Comparison of ENCODE assay signal across 17 cellular contexts in the genomic region with DNA sequence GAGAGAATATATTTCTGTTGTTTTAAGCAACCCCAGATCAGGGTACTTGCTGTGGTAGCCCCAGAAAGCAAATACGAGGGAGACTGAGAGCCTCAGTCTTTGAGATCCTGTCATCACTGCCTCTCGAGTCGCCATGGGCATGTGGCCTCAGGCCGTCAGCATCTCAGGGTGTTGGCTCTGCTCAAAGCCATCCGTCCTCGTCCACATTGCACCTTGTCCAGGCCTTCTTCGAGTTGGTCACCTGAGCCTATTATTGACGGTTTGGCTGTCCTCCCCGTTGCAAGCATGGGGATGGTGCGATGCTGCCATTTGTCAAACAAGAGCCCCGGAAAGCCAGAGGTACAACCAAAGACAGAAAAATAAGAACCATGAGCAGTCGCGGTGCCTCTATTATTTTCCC.
DNase-seq lines count a peak whose midpoint lies in the region; ATAC-seq and TF ChIP-seq lines count a peak whose summit lies in the region.
"Had no signal": no experiment of that assay in that cellular context is flagged by ENCODE, and none has a peak within 500 bp of the region (broad histone marks: within the 10 kb centered on the region; RNA-seq: fewer than 3 reads in every experiment).

No MANE protein-coding gene starts in this region.

- no peak overlapping the region for H3K14ac ChIP-seq in IMR-90 (replicated peaks; ENCODE audit: low read depth, low read length)

- H3K4me1 ChIP-seq in IMR-90 (ENCODE audit: control insufficient read depth, insufficient read depth, low read length) (peaks cover 8% of the 10 kb centered on the region; the same call in 1 of the 2 replicates), tibial artery (peaks cover 0 to 8% (median 0%) of the 10 kb centered on the region in 4 donors)

- no peak overlapping the region for H4K8ac ChIP-seq in IMR-90 (ENCODE audit: low read depth in 2 of 2, low read length in 2 of 2)

- ATAC-seq in IMR-90 (ENCODE audit: low read depth) (no peak), HG02610 (IDR thresholded peaks at IDR 0.05; ENCODE audit: unreplicated experiment) (no peak), HG02885 (IDR thresholded peaks at IDR 0.05; ENCODE audit: poor library complexity, unreplicated experiment) (no peak)

- peak overlapping the region; percentile 67 for H2AFZ ChIP-seq in IMR-90 (replicated peaks; ENCODE audit: low read length, poor library complexity)
- H2AFZ ChIP-seq: GM23248 had no signal

- H3K4ac ChIP-seq in IMR-90 (ENCODE audit: low read depth, low read length), result no peak overlapping the region

- no peaks in the 10 kb centered on the region for H4K20me1 ChIP-seq in IMR-90 (ENCODE audit: insufficient read depth, low read length)

- H3K4me1 Mint-ChIP-seq in nephron progenitor cell, result peaks cover 61% of the 10 kb centered on the region

- CTCF ChIA-PET in IMR-90 (lab: Yijun Ruan, JAX), result no interaction called here

- TF ChIP-seq RAD21 in IMR-90 (IDR thresholded peaks at IDR 0.05; ENCODE audit: low read length), result no peak

- TF ChIP-seq CTCF in IMR-90 (conservative IDR thresholded peaks at IDR 0.05; ENCODE audit: low read depth, low read length), result no peak
- TF ChIP-seq CTCF in nephron progenitor cell (IDR thresholded peaks at IDR 0.05), result no peak
- no peak for TF ChIP-seq CTCF in tibial artery (IDR thresholded peaks at IDR 0.05)

- TF ChIP-seq POLR2A in IMR-90 (IDR thresholded peaks at IDR 0.05; ENCODE audit: low read depth, low read length) (no peak), erythroblast (IDR thresholded peaks at IDR 0.05; ENCODE audit: low read length) (no peak)

- peaks cover 8% of the 10 kb centered on the region for H3K9me3 Mint-ChIP-seq in nephron progenitor cell
- H3K9me3 Mint-ChIP-seq: CD4-positive, alpha-beta memory T cell had no signal

- 84% methylated on average over 13 of the region's 13 CpGs; no CpG with 5 or more reads in 1 of the 2 experiments for WGBS in IMR-90 (ENCODE audit: extremely low coverage in 2 of 2, insufficient read length in 1 of 2), 2 experiments

- no peak overlapping the region for H3K4me3 ChIP-seq in IMR-90 (ENCODE audit: insufficient read depth, low read depth, low read length)
- H3K4me3 ChIP-seq in tibial artery, result no peak overlapping the region
- H3K4me3 ChIP-seq: GM23248 had no signal

- H3K4me2 ChIP-seq in IMR-90 (ENCODE audit: low read depth, low read length), result no peak overlapping the region

- no peaks in the 10 kb centered on the region for H3K79me1 ChIP-seq in IMR-90 (ENCODE audit: low read depth in 1 of 2, low read length in 2 of 2)

- peak overlapping the region; percentile 75 for H3K27ac Mint-ChIP-seq in nephron progenitor cell
- H3K27ac Mint-ChIP-seq: CD4-positive, alpha-beta memory T cell had no signal

- no peak overlapping the region for H3K56ac ChIP-seq in IMR-90 (ENCODE audit: extremely low read depth, insufficient read depth, low read length)

- no TSS peak for BruUV-seq in IMR-90 (replicated peaks; lab: Mats Ljungman, UMichigan)

- peaks cover 43% of the 10 kb centered on the region for H3K27me3 ChIP-seq in IMR-90 (ENCODE audit: control insufficient read depth, insufficient read depth, low read length)
- H3K27me3 ChIP-seq in tibial artery, result peaks cover 0 to 67% of the 10 kb centered on the region in 2 donors

- POLR2A ChIA-PET in IMR-90 (lab: Charles Lee; ENCODE audit: unreplicated experiment), result no interaction called here

- no peak overlapping the region for H2BK5ac ChIP-seq in IMR-90 (ENCODE audit: low read depth, low read length, poor library complexity, severe bottlenecking)

- no peak overlapping the region for H3K9ac ChIP-seq in IMR-90 (ENCODE audit: low read depth, low read length)
- H3K9ac ChIP-seq: GM23248 had no signal

- H3K4me3 Mint-ChIP-seq in nephron progenitor cell, result no peak overlapping the region
- H3K4me3 Mint-ChIP-seq: CD4-positive, alpha-beta memory T cell had no signal

- H3K36me3 ChIP-seq in IMR-90 (ENCODE audit: control insufficient read depth, insufficient read depth, low read length), result no peaks in the 10 kb centered on the region
- no peaks in the 10 kb centered on the region for H3K36me3 ChIP-seq in tibial artery

- H2AK9ac ChIP-seq in IMR-90 (replicated peaks; ENCODE audit: low read depth, low read length, poor library complexity), result peak overlapping the region; percentile 65

- intact Hi-C loops in IMR-90 (cut with micrococcal nuclease), result no loop called here
- intact Hi-C loops in tibial artery (cut with DNase I; ENCODE audit: low total_unique reads), result no loop called here

- no peak overlapping the region for H2AK5ac ChIP-seq in IMR-90 (ENCODE audit: low read depth, low read length)

- no peak overlapping the region for H3K23ac ChIP-seq in IMR-90 (ENCODE audit: low read depth, low read length)

- dilution Hi-C loops in IMR-90 (cut with HindIII; ENCODE audit: low sequenced_read_pairs, unreplicated experiment), result no loop called here

- no peak overlapping the region for H2BK120ac ChIP-seq in IMR-90 (ENCODE audit: low read depth, low read length)

- H3K36me3 Mint-ChIP-seq in nephron progenitor cell (ENCODE audit: low read depth), result no peaks in the 10 kb centered on the region
- H3K36me3 Mint-ChIP-seq: CD4-positive, alpha-beta memory T cell had no signal

- H3K27ac ChIP-seq in IMR-90 (ENCODE audit: insufficient read depth, low read length) (no peak overlapping the region), tibial artery (no peak overlapping the region)
- H3K27ac ChIP-seq: GM23248 had no signal

- H2BK15ac ChIP-seq in IMR-90 (ENCODE audit: low read depth, low read length), result no peak overlapping the region

- DNase-seq in IMR-90, result no peak
- peak; percentile 35 for DNase-seq in islet precursor cell
- no peak for DNase-seq in nephron progenitor cell
- peak; percentile 11 to 23 for DNase-seq in tibial artery
- no peak for DNase-seq in nucleus accumbens (lab: John Stamatoyannopoulos, UW)
- no peak for DNase-seq in erythroblast (lab: John Stamatoyannopoulos, UW)
- DNase-seq: C1 segment of cervical spinal cord; Calu3; CD4-positive, alpha-beta memory T cell; COR-L47; DMS153; DND-41; GM23248; H7; HCEC 1CT had no signal

- H3K9me3 ChIP-seq in IMR-90 (ENCODE audit: control insufficient read depth, insufficient read depth, low read length) (peaks cover 4% of the 10 kb centered on the region; the same call in 1 of the 2 replicates), tibial artery (no peaks in the 10 kb centered on the region)

- H3K18ac ChIP-seq in IMR-90 (ENCODE audit: low read depth, low read length), result no peak overlapping the region

- in situ Hi-C loops in IMR-90 (cut with MboI; ENCODE audit: low sequenced_read_pairs), result no loop called here

- H3K27me3 Mint-ChIP-seq in nephron progenitor cell (ENCODE audit: low read depth, poor library complexity), result peaks cover 9% of the 10 kb centered on the region

- no peak overlapping the region for H2BK20ac ChIP-seq in IMR-90 (ENCODE audit: low read depth, low read length)

- H4K5ac ChIP-seq in IMR-90 (ENCODE audit: low read depth, low read length), result no peak overlapping the region

- no peaks in the 10 kb centered on the region for H3K9me1 ChIP-seq in IMR-90 (ENCODE audit: insufficient read depth, low read length)

- no peak overlapping the region for H4K91ac ChIP-seq in IMR-90 (ENCODE audit: insufficient read depth, low read depth, low read length)

TF ChIP-seq in IMR-90, 13 proteins besides CTCF, POLR2A, EP300 and RAD21:
- TF ChIP-seq BHLHE40 (IDR thresholded peaks at IDR 0.05; ENCODE audit: low read depth, low read length) (no peak), MAFK (IDR thresholded peaks at IDR 0.05; ENCODE audit: low read depth, low read length) (no peak), MXI1 (IDR thresholded peaks at IDR 0.05; ENCODE audit: borderline replicate concordance, low read depth, low read length) (no peak), CHD1 (IDR thresholded peaks at IDR 0.05; ENCODE audit: low read depth, low read length) (no peak), FOS (IDR thresholded peaks at IDR 0.05; ENCODE audit: low read depth, low read length) (no peak), RFX5 (IDR thresholded peaks at IDR 0.05; ENCODE audit: low read depth, low read length) (no peak), SMC3 (IDR thresholded peaks at IDR 0.05; ENCODE audit: low read depth, low read length) (no peak), MAZ (IDR thresholded peaks at IDR 0.05; ENCODE audit: borderline replicate concordance, low read depth, low read length) (no peak), RCOR1 (IDR thresholded peaks at IDR 0.05; ENCODE audit: insufficient replicate concordance, low read length) (no peak), NFE2L2 (IDR thresholded peaks at IDR 0.05; ENCODE audit: low read depth, low read length) (no peak), CEBPB (IDR thresholded peaks at IDR 0.05; ENCODE audit: low read depth, low read length) (no peak)
- TF ChIP-seq, protein P1, sequence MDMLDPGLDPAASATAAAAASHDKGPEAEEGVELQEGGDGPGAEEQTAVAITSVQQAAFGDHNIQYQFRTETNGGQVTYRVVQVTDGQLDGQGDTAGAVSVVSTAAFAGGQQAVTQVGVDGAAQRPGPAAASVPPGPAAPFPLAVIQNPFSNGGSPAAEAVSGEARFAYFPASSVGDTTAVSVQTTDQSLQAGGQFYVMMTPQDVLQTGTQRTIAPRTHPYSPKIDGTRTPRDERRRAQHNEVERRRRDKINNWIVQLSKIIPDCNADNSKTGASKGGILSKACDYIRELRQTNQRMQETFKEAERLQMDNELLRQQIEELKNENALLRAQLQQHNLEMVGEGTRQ (IDR thresholded peaks at IDR 0.05; ENCODE audit: low read depth, low read length), result no peak
- TF ChIP-seq, protein P2, sequence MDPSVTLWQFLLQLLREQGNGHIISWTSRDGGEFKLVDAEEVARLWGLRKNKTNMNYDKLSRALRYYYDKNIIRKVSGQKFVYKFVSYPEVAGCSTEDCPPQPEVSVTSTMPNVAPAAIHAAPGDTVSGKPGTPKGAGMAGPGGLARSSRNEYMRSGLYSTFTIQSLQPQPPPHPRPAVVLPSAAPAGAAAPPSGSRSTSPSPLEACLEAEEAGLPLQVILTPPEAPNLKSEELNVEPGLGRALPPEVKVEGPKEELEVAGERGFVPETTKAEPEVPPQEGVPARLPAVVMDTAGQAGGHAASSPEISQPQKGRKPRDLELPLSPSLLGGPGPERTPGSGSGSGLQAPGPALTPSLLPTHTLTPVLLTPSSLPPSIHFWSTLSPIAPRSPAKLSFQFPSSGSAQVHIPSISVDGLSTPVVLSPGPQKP (IDR thresholded peaks at IDR 0.05; ENCODE audit: borderline replicate concordance, low read depth, low read length), result no peak
TF ChIP-seq in IMR-90: peak in this region for 0.

Comparison
In these comparisons a context has a peak if more than half of its experiments do, and no peak if none do; other contexts are left out.
1. DNase-seq: peak in islet precursor cell (single experiment) and tibial artery (2 of 2); none in IMR-90 (single experiment), nephron progenitor cell (single experiment), nucleus accumbens (0 of 56) and erythroblast (0 of 2).